ENCODE assay signal across 20 cellular contexts in the genomic region with DNA sequence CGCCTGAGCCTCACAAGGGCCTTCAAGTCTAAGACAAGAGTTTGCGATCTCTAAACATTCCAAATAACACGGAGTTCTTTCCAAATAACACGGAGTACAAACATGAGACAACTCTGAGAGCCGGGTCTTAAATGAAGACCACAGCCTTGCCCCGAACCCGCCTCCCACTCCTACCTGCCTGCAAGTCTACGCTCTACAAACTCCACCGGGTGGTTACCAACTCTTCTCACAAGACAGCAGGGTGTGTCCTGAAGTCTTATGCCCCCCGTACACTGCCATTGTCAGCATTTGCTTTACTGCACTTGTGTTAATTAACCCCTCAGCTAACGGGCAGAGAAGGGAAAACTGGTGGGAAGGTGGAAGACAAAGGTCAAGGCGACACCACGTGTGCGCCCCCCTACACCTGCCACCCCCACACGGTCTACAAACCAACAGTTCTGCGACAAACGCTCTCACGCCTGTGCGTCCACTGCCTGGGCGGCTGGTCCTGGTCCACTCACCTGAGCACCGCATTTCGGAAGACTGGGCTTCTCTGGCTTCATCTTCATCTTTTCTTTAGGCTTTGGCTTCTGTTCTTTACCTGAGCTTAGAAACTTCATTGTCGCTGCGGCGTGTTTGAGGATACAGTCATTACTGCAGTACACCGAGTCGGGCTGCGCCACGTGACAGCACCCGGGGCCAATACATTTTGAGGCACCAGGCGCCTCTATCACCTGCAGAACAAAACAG. TPM values are rescaled to one million over a fixed set of nuclear protein-coding genes. Genes with fewer than 3 reads are reported as not detected.
"Had no signal": no experiment of that assay in that cellular context is flagged by ENCODE, and none has a peak within 500 bp of the region (broad histone marks: within the 10 kb centered on the region; RNA-seq: fewer than 3 reads in every experiment).

No MANE protein-coding gene starts in this region.

- DNase-seq: activated B cell treated with CpG ODN at 0.5 μM for 24 hours; activated effector memory CD4-positive, alpha-beta T cell treated with Interleukin-2 at 50 U/mL for 16 hours; activated naive CD8-positive, alpha-beta T cell treated with anti-CD3 and anti-CD28 coated beads, Interleukin-2, amount 10 ng/mL, durations not matched to agents 7 days and 5 days; foreskin melanocyte; left lung; mammary epithelial cell; midbrain; occipital lobe; stimulated activated CD4-positive, alpha-beta T cell treated with anti-CD3 and anti-CD28 coated beads, Interleukin-2, amount 100 ng/mL, for 24 hours had no signal

- H3K4me1 Mint-ChIP-seq: nephron progenitor cell had no signal

- H3K27me3 Mint-ChIP-seq: activated B cell treated with CpG ODN at 0.5 μM for 24 hours; activated CD4-positive, alpha-beta T cell treated with anti-CD3 and anti-CD28 coated beads, Interleukin-2, amount 10 ng/mL, durations not matched to agents 7 days and 5 days; activated naive CD8-positive, alpha-beta T cell treated with anti-CD3 and anti-CD28 coated beads, Interleukin-2, amount 10 ng/mL, durations not matched to agents 7 days and 5 days; progenitor cell of endocrine pancreas had no signal

- H3K4me1 ChIP-seq: left lung, SJCRH30 had no signal

- H3K27ac Mint-ChIP-seq: activated B cell treated with CpG ODN at 0.5 μM for 24 hours; activated CD4-positive, alpha-beta T cell treated with anti-CD3 and anti-CD28 coated beads, Interleukin-2, amount 10 ng/mL, durations not matched to agents 7 days and 5 days had no signal

- H3K27ac ChIP-seq: left lung, right atrium auricular region, SJCRH30, tibial artery had no signal

- H3K4me3 ChIP-seq: dorsolateral prefrontal cortex, left lung, right atrium auricular region, SJCRH30, tibial artery had no signal

- H3K4me3 Mint-ChIP-seq: activated B cell treated with CpG ODN at 0.5 μM for 24 hours; activated CD4-positive, alpha-beta T cell treated with anti-CD3 and anti-CD28 coated beads, Interleukin-2, amount 10 ng/mL, durations not matched to agents 7 days and 5 days; activated naive CD8-positive, alpha-beta T cell treated with anti-CD3 and anti-CD28 coated beads, Interleukin-2, amount 10 ng/mL, durations not matched to agents 7 days and 5 days; endodermal cell; nephron progenitor cell had no signal

- H3K9me3 ChIP-seq: left lung, right atrium auricular region, SJCRH30, tibial artery had no signal

- H3K9me3 Mint-ChIP-seq: activated B cell treated with CpG ODN at 0.5 μM for 24 hours; activated CD4-positive, alpha-beta T cell treated with anti-CD3 and anti-CD28 coated beads, Interleukin-2, amount 10 ng/mL, durations not matched to agents 7 days and 5 days; activated naive CD8-positive, alpha-beta T cell treated with anti-CD3 and anti-CD28 coated beads, Interleukin-2, amount 10 ng/mL, durations not matched to agents 7 days and 5 days; endodermal cell; nephron progenitor cell had no signal

- H3K27me3 ChIP-seq: dorsolateral prefrontal cortex, left lung, right atrium auricular region, SJCRH30, tibial artery had no signal

- ATAC-seq: left lung had no signal

RNA-seq across cellular contexts. Expression of gene SLC17A9, which starts 45.7 kb away (rescaled TPM):
- total RNA-seq: myocyte, skeletal muscle tissue had no signal
- polyA plus RNA-seq: keratinocyte had no signal
